ENCODE assay signal across 1 cellular context in genomic region chr14:70416717-70417349, GRCh38.
TF ChIP-seq lines count a peak whose summit lies in the region.

TSS of gene SYNJ2BP (minus strand) at chr14:70417090. CDS start at chr14:70416963, 127 bp downstream.

TF ChIP-seq in HepG2, 621 proteins besides CTCF, POLR2A, EP300 and RAD21 (continued from another document and continues in another):
- TF ChIP-seq ZBTB14 (CRISPR knock-in tag; IDR thresholded peaks at IDR 0.05) (no peak), ZNF614 (CRISPR knock-in tag; IDR thresholded peaks at IDR 0.05; ENCODE audit: borderline replicate concordance) (0 out of 2 replicates have a peak, but pooled peaks have one; percentile 45), BCL3 (CRISPR knock-in tag; IDR thresholded peaks at IDR 0.05) (0 out of 2 replicates have a peak, but pooled peaks have one; percentile 29), SSRP1 (CRISPR knock-in tag; IDR thresholded peaks at IDR 0.05) (0 out of 2 replicates have a peak, but pooled peaks have one; percentile 46), KDM3A (CRISPR knock-in tag; IDR thresholded peaks at IDR 0.05; ENCODE audit: low read depth) (no peak), ZNF331 (CRISPR knock-in tag; IDR thresholded peaks at IDR 0.05) (peak; percentile 71; the same call in 1 of the 2 replicates), ELF3 (CRISPR knock-in tag; IDR thresholded peaks at IDR 0.05) (peak; percentile 61), MXI1 (IDR thresholded peaks at IDR 0.05; ENCODE audit: borderline replicate concordance, low read depth, low read length) (peak; percentile 40; the same call in 1 of the 3 replicates), ZFP82 (CRISPR knock-in tag; IDR thresholded peaks at IDR 0.05; ENCODE audit: borderline replicate concordance) (no peak), HIVEP1 (CRISPR knock-in tag; IDR thresholded peaks at IDR 0.05) (peak; percentile 45; the same call in 1 of the 2 replicates), GTF3A (CRISPR knock-in tag; conservative IDR thresholded peaks at IDR 0.05) (no peak), KAT7 (CRISPR knock-in tag; IDR thresholded peaks at IDR 0.05; ENCODE audit: borderline replicate concordance) (peak; percentile 82; the same call in 1 of the 2 replicates), KDM6A (CRISPR knock-in tag; IDR thresholded peaks at IDR 0.05; ENCODE audit: low read depth) (no peak), FOXK1 (CRISPR knock-in tag; IDR thresholded peaks at IDR 0.05; ENCODE audit: borderline replicate concordance, low read depth) (peak; percentile 63; the same call in 1 of the 2 replicates), HOXA3 (CRISPR knock-in tag; IDR thresholded peaks at IDR 0.05) (peak; percentile 40; the same call in 1 of the 2 replicates), TFAP4 (IDR thresholded peaks at IDR 0.05; ENCODE audit: borderline replicate concordance, low read depth) (peak; percentile 93), ZNF326 (CRISPR knock-in tag; IDR thresholded peaks at IDR 0.05; ENCODE audit: borderline replicate concordance) (no peak), ZSCAN21 (CRISPR knock-in tag; IDR thresholded peaks at IDR 0.05; ENCODE audit: borderline replicate concordance) (0 out of 2 replicates have a peak, but pooled peaks have one; percentile 19), SMAD9 (CRISPR knock-in tag; IDR thresholded peaks at IDR 0.05) (no peak), ZNF337 (CRISPR knock-in tag; IDR thresholded peaks at IDR 0.05; ENCODE audit: borderline replicate concordance, low read depth) (no peak), TAF15 (IDR thresholded peaks at IDR 0.05; ENCODE audit: low read depth, low read length, poor library complexity, severe bottlenecking) (no peak), RBAK (CRISPR knock-in tag; IDR thresholded peaks at IDR 0.05) (no peak), ZNF251 (CRISPR knock-in tag; IDR thresholded peaks at IDR 0.05) (no peak), SOX6 (IDR thresholded peaks at IDR 0.05) (no peak), SOX6 (CRISPR knock-in tag; IDR thresholded peaks at IDR 0.05) (peak; percentile 38; the same call in 1 of the 2 replicates), ZNF512 (CRISPR knock-in tag; IDR thresholded peaks at IDR 0.05) (no peak), SIX4 (CRISPR knock-in tag; IDR thresholded peaks at IDR 0.05) (0 out of 2 replicates have a peak, but pooled peaks have one; percentile 56), POLR2AphosphoS5 (IDR thresholded peaks at IDR 0.05; ENCODE audit: low read depth, low read length) (peak; percentile 78), FOXA3 (CRISPR knock-in tag; IDR thresholded peaks at IDR 0.05) (peak; percentile 36; the same call in 1 of the 2 replicates), TFDP1 (CRISPR knock-in tag; IDR thresholded peaks at IDR 0.05; ENCODE audit: borderline replicate concordance) (0 out of 2 replicates have a peak, but pooled peaks have one; percentile 32), HDAC1 (CRISPR knock-in tag; IDR thresholded peaks at IDR 0.05) (peak; percentile 74), CEBPG (CRISPR knock-in tag; IDR thresholded peaks at IDR 0.05) (peak; percentile 32; the same call in 1 of the 2 replicates), ZEB1 (IDR thresholded peaks at IDR 0.05; ENCODE audit: insufficient replicate concordance, low read depth) (peak; percentile 92), ZNF788 (CRISPR knock-in tag; IDR thresholded peaks at IDR 0.05; ENCODE audit: borderline replicate concordance) (peak; percentile 81; the same call in 1 of the 2 replicates), PHF20 (CRISPR knock-in tag; IDR thresholded peaks at IDR 0.05) (peak; percentile 89), FOSL2 (CRISPR knock-in tag; IDR thresholded peaks at IDR 0.05) (peak; percentile 55; the same call in 1 of the 2 replicates), ZNF121 (CRISPR knock-in tag; IDR thresholded peaks at IDR 0.05) (no peak), CREM (IDR thresholded peaks at IDR 0.05) (peak; percentile 89), CREM (CRISPR knock-in tag; IDR thresholded peaks at IDR 0.05) (no peak), IRF2 (CRISPR knock-in tag; IDR thresholded peaks at IDR 0.05) (peak; percentile 100), KAT2B (IDR thresholded peaks at IDR 0.05; ENCODE audit: borderline replicate concordance, low read depth, low read length) (no peak), ZNF772 (CRISPR knock-in tag; IDR thresholded peaks at IDR 0.05) (0 out of 2 replicates have a peak, but pooled peaks have one; percentile 37), SIN3A (IDR thresholded peaks at IDR 0.05; ENCODE audit: borderline replicate concordance, low read depth, low read length) (peak; percentile 83; the same call in 1 of the 2 replicates), MAX (IDR thresholded peaks at IDR 0.05) (0 out of 2 replicates have a peak, but pooled peaks have one; percentile 38), ASH2L (IDR thresholded peaks at IDR 0.05; ENCODE audit: insufficient read length, low read depth, low read length) (peak; percentile 97), ZNF44 (CRISPR knock-in tag; IDR thresholded peaks at IDR 0.05) (peak; percentile 38; the same call in 1 of the 2 replicates), SPEN (CRISPR knock-in tag; IDR thresholded peaks at IDR 0.05; ENCODE audit: low read depth) (peak; percentile 47), RARA (CRISPR knock-in tag; IDR thresholded peaks at IDR 0.05) (peak; percentile 37; the same call in 1 of the 2 replicates), ZNF770 (CRISPR knock-in tag; IDR thresholded peaks at IDR 0.05) (no peak), REPIN1 (CRISPR knock-in tag; IDR thresholded peaks at IDR 0.05; ENCODE audit: borderline replicate concordance, low read depth) (peak; percentile 62; the same call in 1 of the 2 replicates), NFYC (CRISPR knock-in tag; IDR thresholded peaks at IDR 0.05) (0 out of 2 replicates have a peak, but pooled peaks have one; percentile 16), ZGPAT (CRISPR knock-in tag; IDR thresholded peaks at IDR 0.05) (peak; percentile 66), THRA (CRISPR knock-in tag; IDR thresholded peaks at IDR 0.05; ENCODE audit: borderline replicate concordance) (peak; percentile 2; the same call in 1 of the 2 replicates), ZNF292 (CRISPR knock-in tag; IDR thresholded peaks at IDR 0.05; ENCODE audit: borderline replicate concordance, low read depth) (peak; percentile 90), GMEB1 (CRISPR knock-in tag; IDR thresholded peaks at IDR 0.05; ENCODE audit: borderline replicate concordance) (peak; percentile 48; the same call in 1 of the 2 replicates), RFXAP (CRISPR knock-in tag; IDR thresholded peaks at IDR 0.05; ENCODE audit: borderline replicate concordance) (0 out of 2 replicates have a peak, but pooled peaks have one; percentile 35)
